ENCODE assay signal across 9 cellular contexts in the genomic region with DNA sequence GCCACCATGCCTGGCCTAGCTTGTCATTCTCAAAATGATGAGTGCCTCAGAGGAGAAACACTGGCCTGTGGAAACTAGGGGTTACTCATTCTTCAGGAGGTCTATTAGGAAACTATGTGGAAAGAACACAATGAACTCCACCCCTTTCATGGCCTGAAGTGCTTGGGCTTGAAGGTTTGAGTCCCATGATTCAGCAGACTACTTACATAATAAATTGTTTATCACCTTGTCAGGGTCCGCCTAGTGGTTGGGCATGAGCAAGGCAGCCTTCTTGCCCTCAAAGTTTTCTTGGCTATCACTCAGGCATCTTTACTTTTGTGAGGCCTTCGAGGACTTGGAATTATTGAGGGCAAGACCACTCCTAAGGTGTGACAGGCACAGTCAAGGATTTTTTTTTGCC.
DNase-seq lines count a peak whose midpoint lies in the region; ATAC-seq and TF ChIP-seq lines count a peak whose summit lies in the region.
"Had no signal": no experiment of that assay in that cellular context is flagged by ENCODE, and none has a peak within 500 bp of the region (broad histone marks: within the 10 kb centered on the region; RNA-seq: fewer than 3 reads in every experiment).

No MANE protein-coding gene starts in this region.

- H2AFZ ChIP-seq in HCT116 (ENCODE audit: low read depth, low read length, poor library complexity, severe bottlenecking): no peak overlapping the region

- H3K4me2 ChIP-seq in HCT116 (ENCODE audit: low read length): no peak overlapping the region

- TF ChIP-seq RAD21 in HCT116 (IDR thresholded peaks at IDR 0.05; ENCODE audit: low read depth): no peak

- TF ChIP-seq POLR2A in HCT116 (IDR thresholded peaks at IDR 0.05; ENCODE audit: borderline replicate concordance, extremely low read depth, insufficient read depth, insufficient read length): no peak
- TF ChIP-seq POLR2A in NB4 (IDR thresholded peaks at IDR 0.05; ENCODE audit: extremely low read depth, insufficient read length): no peak

- CTCF ChIA-PET in HCT116 (lab: Charles Lee): interaction anchor here (1.3 kb wide), 1 partner anchor 10 kb away, joined by 4 read pairs; no protein-coding TSS in a partner anchor

- H4K20me1 ChIP-seq in HCT116 (ENCODE audit: insufficient read depth): no peaks in the 10 kb centered on the region

- no peaks in the 10 kb centered on the region for H3K27me3 ChIP-seq in HCT116 (ENCODE audit: insufficient read depth, low read length)
- H3K27me3 ChIP-seq: SJCRH30 had no signal

- H3K79me2 ChIP-seq in HCT116 (ENCODE audit: insufficient read depth, low read length): no peaks in the 10 kb centered on the region

- no TSS peak for BruUV-seq in HCT116 (replicated peaks; lab: Mats Ljungman, UMichigan)

- peak; percentile 47 for ATAC-seq in HCT116

- H3K4me3 ChIP-seq in GM12875 (ENCODE audit: low read depth, low read length): no peak overlapping the region
- H3K4me3 ChIP-seq in HCT116 (replicated peaks in 1 of 2; ENCODE audit: low read depth in 1 of 2, low read length in 2 of 2): no peak overlapping the region
- H3K4me3 ChIP-seq in NB4 (ENCODE audit: low read depth, low read length): no peak overlapping the region
- H3K4me3 ChIP-seq: SJCRH30 had no signal

- H3K9me2 ChIP-seq in HCT116 (ENCODE audit: insufficient read depth): no peaks in the 10 kb centered on the region

- H3K4me1 ChIP-seq in HCT116 (ENCODE audit: control insufficient read depth in 1 of 2, insufficient read depth in 2 of 2, low read length in 2 of 2): no peaks in the 10 kb centered on the region

- DNase-seq in HCT116 (ENCODE audit: low read depth, low spot score) (no peak), NB4 (ENCODE audit: low read depth) (peak; percentile 46), glomerular visceral epithelial cell (ENCODE audit: extremely low spot score) (peak; percentile 3), SKM-1 (lab: John Stamatoyannopoulos, UW; ENCODE audit: unreplicated experiment) (no peak), T1000 (lab: John Stamatoyannopoulos, UW) (no peak), midbrain (lab: John Stamatoyannopoulos, UW) (no peak)
- no peak for DNase-seq in activated naive CD4-positive, alpha-beta T cell treated with anti-CD3 and anti-CD28 coated beads, Interleukin-2, amount 50 U/mL, for 16 hours

- no peaks in the 10 kb centered on the region for H3K36me3 ChIP-seq in HCT116 (ENCODE audit: control insufficient read depth in 1 of 2, insufficient read depth in 2 of 2, low read length in 2 of 2)
- H3K36me3 ChIP-seq: SJCRH30 had no signal

- TF ChIP-seq CTCF in GM12875 (IDR thresholded peaks at IDR 0.05; ENCODE audit: borderline replicate concordance, insufficient read depth, low read depth, low read length) (peak; percentile 63), HCT116 (IDR thresholded peaks at IDR 0.05 in 2 of 3, conservative IDR thresholded peaks at IDR 0.05 in 1 of 3; ENCODE audit: borderline replicate concordance in 1 of 3, insufficient read depth in 1 of 3, low read depth in 2 of 3, low read length in 2 of 3) (peak in 2 of 3 experiments; percentile 58 to 67; a peak in 4 of 6 replicates), NB4 (IDR thresholded peaks at IDR 0.05; ENCODE audit: low read depth, low read length) (peak; percentile 62)

- no peak overlapping the region for H3K9ac ChIP-seq in HCT116 (ENCODE audit: low read length)

- intact Hi-C loops in HCT116 (cut with micrococcal nuclease): no loop called here

- no peaks in the 10 kb centered on the region for H3K9me3 ChIP-seq in HCT116 (ENCODE audit: control insufficient read depth in 1 of 2, insufficient read depth in 1 of 2, low read depth in 1 of 2, low read length in 2 of 2)
- H3K9me3 ChIP-seq: SJCRH30 had no signal

- RAD21 ChIA-PET in HCT116 (lab: Charles Lee; ENCODE audit: low non-redundant PET in 1 of 2, low total read pairs in 2 of 2, uncharacterized antibody in 2 of 2, unreplicated experiment in 2 of 2): no interaction called here

- H3K27ac ChIP-seq in HCT116 (ENCODE audit: low read depth, low read length): no peak overlapping the region
- H3K27ac ChIP-seq: SJCRH30 had no signal

- POLR2A ChIA-PET in HCT116 (lab: Charles Lee): no interaction called here

TF ChIP-seq in HCT116, 20 proteins besides CTCF, POLR2A, EP300 and RAD21:
- TF ChIP-seq CBX3 (IDR thresholded peaks at IDR 0.05; ENCODE audit: low read depth): no peak

Comparison
In these comparisons a context has a peak if more than half of its experiments do, and no peak if none do; other contexts are left out.
1. DNase-seq: peak in NB4 (single experiment) and glomerular visceral epithelial cell (single experiment); none in HCT116 (single experiment), SKM-1 (single experiment), T1000 (single experiment), activated naive CD4-positive, alpha-beta T cell treated with anti-CD3 and anti-CD28 coated beads, Interleukin-2, amount 50 U/mL, for 16 hours (single experiment) and midbrain (single experiment).
2. Peak in every context shown above with its lines, with median percentiles within 50 percentile points of each other: CTCF ChIP-seq.